Comparison of ENCODE assay signal across 24 cellular contexts in the genomic region with DNA sequence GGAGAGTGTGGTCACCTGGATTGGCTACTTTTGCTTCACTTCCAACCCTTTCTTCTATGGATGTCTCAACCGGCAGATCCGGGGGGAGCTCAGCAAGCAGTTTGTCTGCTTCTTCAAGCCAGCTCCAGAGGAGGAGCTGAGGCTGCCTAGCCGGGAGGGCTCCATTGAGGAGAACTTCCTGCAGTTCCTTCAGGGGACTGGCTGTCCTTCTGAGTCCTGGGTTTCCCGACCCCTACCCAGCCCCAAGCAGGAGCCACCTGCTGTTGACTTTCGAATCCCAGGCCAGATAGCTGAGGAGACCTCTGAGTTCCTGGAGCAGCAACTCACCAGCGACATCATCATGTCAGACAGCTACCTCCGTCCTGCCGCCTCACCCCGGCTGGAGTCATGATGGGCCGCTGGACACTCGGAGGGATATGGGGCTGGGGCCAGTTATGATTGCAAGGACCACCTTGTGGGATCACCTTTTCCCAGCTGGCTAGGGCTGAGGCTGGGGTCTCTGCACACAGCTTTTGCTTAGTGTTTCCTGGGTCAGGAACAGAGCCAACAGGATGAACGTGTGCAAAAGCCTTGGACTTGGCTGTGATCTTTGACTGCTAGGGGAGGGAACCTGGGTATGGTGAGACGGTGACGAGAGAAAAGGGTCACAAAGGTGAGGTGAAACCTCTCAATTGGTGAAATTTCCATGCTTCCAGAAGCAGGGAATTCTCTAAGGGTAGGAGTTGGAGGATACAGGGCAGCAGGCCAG. TPM values are rescaled to one million over a fixed set of nuclear protein-coding genes. Genes with fewer than 3 reads are reported as not detected.
DNase-seq lines count a peak whose midpoint lies in the region; ATAC-seq and TF ChIP-seq lines count a peak whose summit lies in the region.
"Had no signal": no experiment of that assay in that cellular context is flagged by ENCODE, and none has a peak within 500 bp of the region (broad histone marks: within the 10 kb centered on the region; RNA-seq: fewer than 3 reads in every experiment).

No MANE protein-coding gene starts in this region.

- H3K4me3 Mint-ChIP-seq in MCF 10A (ENCODE audit: unreplicated experiment) (no peak overlapping the region), endothelial cell (ENCODE audit: unreplicated experiment) (peak overlapping the region; percentile 38), neural progenitor cell (peak overlapping the region; percentile 56)
- H3K4me3 Mint-ChIP-seq: CD4-positive, CD25-positive, alpha-beta regulatory T cell had no signal

- no peak for TF ChIP-seq POLR2A in breast epithelium (IDR thresholded peaks at IDR 0.05)

- DNase-seq in MCF 10A (ENCODE audit: unreplicated experiment) (no peak), breast epithelium (ENCODE audit: low spot score in 2 of 2) (no peak), H7 (peak; percentile 26), endothelial cell (ENCODE audit: low spot score) (no peak), neural progenitor cell (ENCODE audit: low spot score) (no peak), cortex of kidney (lab: John Stamatoyannopoulos, UW) (no peak)
- DNase-seq: BE2C; CD4-positive, CD25-positive, alpha-beta regulatory T cell; DMS79; MM.1S; NCI-H1092; NCI-H1436 treated with DMSO at 0.1 percent for 48 hours; NCI-H1930; NCI-H2227 treated with DMSO at 0.1 percent for 48 hours; NCI-H510A treated with DMSO at 0.1 percent for 48 hours; NCI-H748 treated with DMSO at 0.1 percent for 48 hours; SIG-M5; SK-N-SH had no signal

- intact Hi-C loops in MCF 10A (cut with micrococcal nuclease) (no loop called here), breast epithelium (cut with DNase I; ENCODE audit: low total_unique reads) (loop anchor here (10.0 kb wide), 1 partner anchor 221 kb away; a partner anchor contains a TSS)

- ATAC-seq in GM19351 (IDR thresholded peaks at IDR 0.05; ENCODE audit: unreplicated experiment) (no peak), GM19455 (IDR thresholded peaks at IDR 0.05; ENCODE audit: unreplicated experiment) (no peak)
- ATAC-seq: Panc1 had no signal

- H3K27me3 Mint-ChIP-seq in MCF 10A (ENCODE audit: insufficient read depth, unreplicated experiment): no peaks in the 10 kb centered on the region
- H3K27me3 Mint-ChIP-seq in endothelial cell (ENCODE audit: unreplicated experiment): peaks cover 16% of the 10 kb centered on the region
- peaks cover 8% of the 10 kb centered on the region for H3K27me3 Mint-ChIP-seq in neural progenitor cell (ENCODE audit: insufficient read depth, low read depth)

- CTCF ChIA-PET in MCF 10A (lab: Yijun Ruan, JAX): interaction anchor here (0.6 to 26.1 kb wide), 8 partner anchors 10 to 1563 kb away, joined by 3 to 1071 read pairs (median 26); a partner anchor contains a TSS

- H3K36me3 ChIP-seq in breast epithelium: no peaks in the 10 kb centered on the region
- H3K36me3 ChIP-seq in H7 (replicated peaks; ENCODE audit: control insufficient read depth, insufficient read depth, low read length): no peaks in the 10 kb centered on the region; the same call in 1 of the 2 replicates
- H3K36me3 ChIP-seq in neural progenitor cell: no peaks in the 10 kb centered on the region
- H3K36me3 ChIP-seq: BE2C had no signal

- no peak overlapping the region for H3K9ac ChIP-seq in neural progenitor cell
- H3K9ac ChIP-seq: SK-N-SH had no signal

- H3K4me3 ChIP-seq in breast epithelium (no peak overlapping the region), H7 (ENCODE audit: insufficient read depth, low read depth, low read length) (no peak overlapping the region), neural progenitor cell (no peak overlapping the region)

- H3K4me1 ChIP-seq in breast epithelium (peaks cover 0 to 7% of the 10 kb centered on the region in 2 donors), neural progenitor cell (peaks cover 24% of the 10 kb centered on the region)

- peaks cover 7% of the 10 kb centered on the region for H3F3A ChIP-seq in neural progenitor cell (ENCODE audit: low read depth)

- H3K27me3 ChIP-seq in breast epithelium (no peaks in the 10 kb centered on the region), H7 (ENCODE audit: control insufficient read depth, insufficient read depth, low read length) (no peaks in the 10 kb centered on the region; the same call in none of the 2 replicates), neural progenitor cell (no peaks in the 10 kb centered on the region)
- H3K27me3 ChIP-seq: BE2C had no signal

- peak overlapping the region; percentile 6 for H3K27ac Mint-ChIP-seq in MCF 10A (ENCODE audit: low read depth, unreplicated experiment)
- H3K27ac Mint-ChIP-seq in endothelial cell (ENCODE audit: unreplicated experiment): no peak overlapping the region
- peak overlapping the region; percentile 29 for H3K27ac Mint-ChIP-seq in neural progenitor cell
- H3K27ac Mint-ChIP-seq: CD4-positive, CD25-positive, alpha-beta regulatory T cell had no signal

- H3K9me3 Mint-ChIP-seq in MCF 10A (ENCODE audit: unreplicated experiment) (no peaks in the 10 kb centered on the region), endothelial cell (ENCODE audit: unreplicated experiment) (no peaks in the 10 kb centered on the region), neural progenitor cell (no peaks in the 10 kb centered on the region)
- H3K9me3 Mint-ChIP-seq: CD4-positive, CD25-positive, alpha-beta regulatory T cell had no signal

- TF ChIP-seq CTCF in MCF 10A (IDR thresholded peaks at IDR 0.05; ENCODE audit: unreplicated experiment) (no peak), breast epithelium (IDR thresholded peaks at IDR 0.05) (no peak), endothelial cell (IDR thresholded peaks at IDR 0.05; ENCODE audit: unreplicated experiment) (no peak), neural progenitor cell (IDR thresholded peaks at IDR 0.05) (no peak)

- peaks cover 5% of the 10 kb centered on the region for H3K36me3 Mint-ChIP-seq in MCF 10A (ENCODE audit: insufficient read depth, unreplicated experiment)
- peaks cover 6% of the 10 kb centered on the region for H3K36me3 Mint-ChIP-seq in endothelial cell (ENCODE audit: low read depth, unreplicated experiment)
- no peaks in the 10 kb centered on the region for H3K36me3 Mint-ChIP-seq in neural progenitor cell

- H3K4me1 Mint-ChIP-seq in MCF 10A (ENCODE audit: insufficient read depth, unreplicated experiment): peaks cover 5% of the 10 kb centered on the region
- H3K4me1 Mint-ChIP-seq in endothelial cell (ENCODE audit: unreplicated experiment): peaks cover 33% of the 10 kb centered on the region
- H3K4me1 Mint-ChIP-seq in neural progenitor cell: peaks cover 24% of the 10 kb centered on the region

- H3K27ac ChIP-seq in breast epithelium (no peak overlapping the region), neural progenitor cell (no peak overlapping the region)

- POLR2A ChIA-PET in MCF 10A (lab: Yijun Ruan, JAX): interaction anchor here (0.7 to 1.0 kb wide), 2 partner anchors 49 to 440 kb away, joined by 3 read pairs; a partner anchor contains a TSS

- H3K9me3 ChIP-seq in breast epithelium (no peaks in the 10 kb centered on the region), neural progenitor cell (ENCODE audit: low read depth) (no peaks in the 10 kb centered on the region)
- H3K9me3 ChIP-seq: BE2C, SK-N-SH had no signal

- no TSS peak for BruUV-seq in MCF 10A (replicated peaks; lab: Mats Ljungman, UMichigan)

- H4K20me1 ChIP-seq in neural progenitor cell (ENCODE audit: low read depth): peaks cover 2% of the 10 kb centered on the region

- no peak overlapping the region for H3K4me2 ChIP-seq in neural progenitor cell
- H3K4me2 ChIP-seq: SK-N-SH had no signal

- H2AFZ ChIP-seq in neural progenitor cell (replicated peaks): no peak overlapping the region

- H3K79me2 ChIP-seq in neural progenitor cell (ENCODE audit: low read depth): peaks cover 22% of the 10 kb centered on the region

RNA-seq across cellular contexts. Expression of a gene that starts 4.3 kb away (rescaled TPM):
- total RNA-seq in MCF 10A (2022) (8.0 and 8.6 TPM in 2 replicates), breast epithelium (1 to 10 TPM; 5.9 to 6.9 (median 6.2) TPM), endothelial cell (ENCODE audit: unreplicated experiment) (17.7 TPM), neural progenitor cell (ENCODE audit: low replicate concordance) (11.4 and 15.4 TPM in 2 replicates)
- 13.3 and 14.6 TPM in 2 replicates for total RNA-seq in H7 (2014; rRNA removed; shearing (Covaris generic))

RNA-seq across cellular contexts. Expression of a gene that starts 4.5 kb away (rescaled TPM):
- total RNA-seq in MCF 10A (2022): not detected in 2 replicates
- total RNA-seq in breast epithelium: not detected
- 0.17 TPM in 1 of 2 replicates, not detected in the other for total RNA-seq in H7 (2014; rRNA removed; shearing (Covaris generic))
- total RNA-seq in endothelial cell (ENCODE audit: unreplicated experiment): not detected
- total RNA-seq in neural progenitor cell (ENCODE audit: low replicate concordance): 0.71 and 1.4 TPM in 2 replicates
- total RNA-seq: A673, H4, LHCN-M2 had no signal

RNA-seq across cellular contexts. Expression of a gene that starts 34.6 kb away (rescaled TPM):
- total RNA-seq in MCF 10A (2022) (0.21 and 0.29 TPM in 2 replicates), breast epithelium (1 to 10 TPM; 3.0 to 9.5 (median 6.4) TPM), endothelial cell (ENCODE audit: unreplicated experiment) (1.2 TPM), neural progenitor cell (ENCODE audit: low replicate concordance) (4.5 and 6.0 TPM in 2 replicates)
- 1.1 and 1.9 TPM in 2 replicates for total RNA-seq in H7 (2014; rRNA removed; shearing (Covaris generic))

RNA-seq across cellular contexts. Expression of a gene that starts 50.3 kb away (rescaled TPM):
- total RNA-seq in MCF 10A (2022) (6.9 and 7.8 TPM in 2 replicates), breast epithelium (1 to 10 TPM; 6.6 to 9.1 (median 8.2) TPM), endothelial cell (ENCODE audit: unreplicated experiment) (7.8 TPM), neural progenitor cell (ENCODE audit: low replicate concordance) (4.3 and 6.8 TPM in 2 replicates)
- total RNA-seq in H7 (2014; rRNA removed; shearing (Covaris generic)): 3.1 and 4.2 TPM in 2 replicates
